9 cellular contexts compared by ENCODE assay signal in the genomic region with DNA sequence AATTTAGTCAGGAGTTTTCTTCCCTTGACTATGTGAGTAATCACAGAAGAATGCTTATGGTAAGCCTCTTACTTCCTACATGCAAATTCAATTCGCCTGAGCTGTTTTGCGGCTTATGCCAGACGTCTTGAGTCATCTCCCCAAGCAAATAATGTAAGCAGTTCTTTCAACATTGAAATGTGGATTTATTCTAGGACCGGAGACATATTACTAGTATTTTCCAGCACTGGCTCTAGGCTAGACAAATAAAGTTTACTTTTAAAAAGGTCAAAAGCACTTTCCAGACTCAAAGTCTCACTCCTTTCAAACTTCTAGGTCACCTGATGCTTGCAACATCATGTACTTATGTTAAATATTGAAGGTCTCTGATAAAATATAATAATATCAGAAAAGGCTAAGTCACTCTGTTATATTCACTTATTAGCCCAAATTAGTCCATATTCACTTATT. TPM values are rescaled to one million over a fixed set of nuclear protein-coding genes. Genes with fewer than 3 reads are reported as not detected.
DNase-seq lines count a peak whose midpoint lies in the region; ATAC-seq and TF ChIP-seq lines count a peak whose summit lies in the region.
"Had no signal": no experiment of that assay in that cellular context is flagged by ENCODE, and none has a peak within 500 bp of the region (broad histone marks: within the 10 kb centered on the region; RNA-seq: fewer than 3 reads in every experiment).

No MANE protein-coding gene starts in this region.

- no peaks in the 10 kb centered on the region for H3K27me3 Mint-ChIP-seq in Calu3 (ENCODE audit: unreplicated experiment)
- H3K27me3 Mint-ChIP-seq in effector memory CD8-positive, alpha-beta T cell = peaks cover 7 to 28% of the 10 kb centered on the region in 2 donors

- ATAC-seq in GM19455 (IDR thresholded peaks at IDR 0.05; ENCODE audit: unreplicated experiment) (peak; percentile 92), HG03460 (IDR thresholded peaks at IDR 0.05; ENCODE audit: unreplicated experiment) (peak; percentile 81)
- ATAC-seq in effector memory CD8-positive, alpha-beta T cell (replicated peaks) = no peak

- no peak for TF ChIP-seq CTCF in Calu3 (IDR thresholded peaks at IDR 0.05; ENCODE audit: unreplicated experiment)

- peaks cover 30% of the 10 kb centered on the region for H3K4me1 Mint-ChIP-seq in Calu3 (ENCODE audit: low read depth, unreplicated experiment)
- H3K4me1 Mint-ChIP-seq in effector memory CD8-positive, alpha-beta T cell (ENCODE audit: low read depth in 2 of 2) = no peaks in the 10 kb centered on the region

- CTCF ChIA-PET in Calu3 (lab: Charles Lee) = no interaction called here

- intact Hi-C loops in Calu3 (cut with micrococcal nuclease; ENCODE audit: unreplicated experiment) = loop anchor here (10.0 kb wide), 1 partner anchor 169 kb away; no protein-coding TSS in a partner anchor

- BruUV-seq in Calu3 (replicated peaks; lab: Mats Ljungman, UMichigan) = no TSS peak

- no peak overlapping the region for H3K4me3 Mint-ChIP-seq in Calu3 (ENCODE audit: low read depth, unreplicated experiment)
- H3K4me3 Mint-ChIP-seq in effector memory CD8-positive, alpha-beta T cell = no peak overlapping the region
- H3K4me3 Mint-ChIP-seq: nephron had no signal

- DNase-seq in Calu3 (peak; percentile 55), iPS-NIHi7 (ENCODE audit: extremely low spot score) (peak; percentile 36), NCI-H1417 (lab: John Stamatoyannopoulos, UW) (no peak), CD1c-positive myeloid dendritic cell (ENCODE audit: extremely low spot score) (no peak)
- DNase-seq in activated naive CD4-positive, alpha-beta T cell treated with anti-CD3 and anti-CD28 coated beads, Interleukin-2, amount 50 U/mL, for 16 hours = peak; percentile 19
- DNase-seq in effector memory CD8-positive, alpha-beta T cell = no peak

- peaks cover 5% of the 10 kb centered on the region for H3K36me3 Mint-ChIP-seq in Calu3 (ENCODE audit: insufficient read depth, unreplicated experiment)
- H3K36me3 Mint-ChIP-seq in effector memory CD8-positive, alpha-beta T cell (ENCODE audit: insufficient read depth) = no peaks in the 10 kb centered on the region

- peak overlapping the region; percentile 82 for H3K27ac Mint-ChIP-seq in Calu3 (ENCODE audit: unreplicated experiment)
- no peak overlapping the region for H3K27ac Mint-ChIP-seq in effector memory CD8-positive, alpha-beta T cell
- H3K27ac Mint-ChIP-seq: nephron had no signal

- H3K9me3 Mint-ChIP-seq in Calu3 (ENCODE audit: low read depth, unreplicated experiment) = no peaks in the 10 kb centered on the region
- no peaks in the 10 kb centered on the region for H3K9me3 Mint-ChIP-seq in effector memory CD8-positive, alpha-beta T cell

RNA-seq across cellular contexts. Expression of a gene that starts 38.1 kb away (rescaled TPM):
- total RNA-seq in Calu3 (2022) = not detected in 2 replicates

Comparison
In these comparisons a context has a peak if more than half of its experiments do, and no peak if none do; other contexts are left out.
1. DNase-seq: peak in Calu3 (single experiment), activated naive CD4-positive, alpha-beta T cell treated with anti-CD3 and anti-CD28 coated beads, Interleukin-2, amount 50 U/mL, for 16 hours (single experiment) and iPS-NIHi7 (single experiment); none in effector memory CD8-positive, alpha-beta T cell (0 of 3), NCI-H1417 (0 of 3) and CD1c-positive myeloid dendritic cell (single experiment).